In genomic region chr4:30938956-30939528, GRCh38 we compare ENCODE assay signal across 14 cellular contexts.
DNase-seq lines count a peak whose midpoint lies in the region; ATAC-seq, FAIRE-seq and TF ChIP-seq lines count a peak whose summit lies in the region.
"Had no signal": no experiment of that assay in that cellular context is flagged by ENCODE, and none has a peak within 500 bp of the region (broad histone marks: within the 10 kb centered on the region; RNA-seq: fewer than 3 reads in every experiment).

No MANE protein-coding gene starts in this region.

- CTCF ChIA-PET in activated CD8-positive, alpha-beta memory T cell treated with anti-CD3 and anti-CD28 coated beads, Interleukin-2, amount 10 ng/mL, durations not matched to agents 7 days and 5 days (lab: Charles Lee) = no interaction called here

- WGBS in pancreas, 2 donors = 35 to 53% methylated on average over 1 of the region's 1 CpG

- no peaks in the 10 kb centered on the region for H3K4me1 Mint-ChIP-seq in activated CD8-positive, alpha-beta memory T cell treated with anti-CD3 and anti-CD28 coated beads, Interleukin-2, amount 10 ng/mL, durations not matched to agents 7 days and 5 days
- H3K4me1 Mint-ChIP-seq: CD4-positive, CD25-positive, alpha-beta regulatory T cell had no signal

- peak; percentile 32 for ATAC-seq in esophagus mucosa
- no peak for ATAC-seq in pancreas
- ATAC-seq in activated CD8-positive, alpha-beta memory T cell treated with anti-CD3 and anti-CD28 coated beads, Interleukin-2, amount 10 ng/mL, durations not matched to agents 7 days and 5 days = no peak

- H3K4me1 ChIP-seq in pancreas = no peaks in the 10 kb centered on the region

- no peak overlapping the region for H3K27ac ChIP-seq in pancreas

- in situ Hi-C loops in SK-MEL-5 (cut with HindIII; ENCODE audit: low pct_unique_long_range_greater_than_20kb, low sequenced_read_pairs) = no loop called here
- in situ Hi-C loops in GM13977 (cut with MboI; ENCODE audit: low pct_unique_long_range_greater_than_20kb, low sequenced_read_pairs, unreplicated experiment) = no loop called here

- no peak overlapping the region for H3K4me3 Mint-ChIP-seq in activated CD8-positive, alpha-beta memory T cell treated with anti-CD3 and anti-CD28 coated beads, Interleukin-2, amount 10 ng/mL, durations not matched to agents 7 days and 5 days
- H3K4me3 Mint-ChIP-seq: CD4-positive, CD25-positive, alpha-beta regulatory T cell had no signal

- H3K9me3 Mint-ChIP-seq in activated CD8-positive, alpha-beta memory T cell treated with anti-CD3 and anti-CD28 coated beads, Interleukin-2, amount 10 ng/mL, durations not matched to agents 7 days and 5 days (ENCODE audit: low read depth) = peaks cover 9% of the 10 kb centered on the region

- no peak overlapping the region for H3K4me3 ChIP-seq in pancreas

- no peak overlapping the region for H3K27ac Mint-ChIP-seq in activated CD8-positive, alpha-beta memory T cell treated with anti-CD3 and anti-CD28 coated beads, Interleukin-2, amount 10 ng/mL, durations not matched to agents 7 days and 5 days

- no peaks in the 10 kb centered on the region for H3K27me3 Mint-ChIP-seq in activated CD8-positive, alpha-beta memory T cell treated with anti-CD3 and anti-CD28 coated beads, Interleukin-2, amount 10 ng/mL, durations not matched to agents 7 days and 5 days
- H3K27me3 Mint-ChIP-seq: CD4-positive, CD25-positive, alpha-beta regulatory T cell had no signal

- no peaks in the 10 kb centered on the region for H3K27me3 ChIP-seq in pancreas

- DNase-seq in LoVo (ENCODE audit: low spot score) (peak; percentile 3), SK-MEL-5 (ENCODE audit: low read depth, low spot score) (peak; percentile 58), pancreas (no peak), DMS79 (lab: John Stamatoyannopoulos, UW) (no peak), GM13977 (ENCODE audit: low spot score) (no peak)
- no peak for DNase-seq in activated CD8-positive, alpha-beta memory T cell treated with anti-CD3 and anti-CD28 coated beads, Interleukin-2, amount 10 ng/mL, durations not matched to agents 7 days and 5 days
- DNase-seq: Calu3; CD4-positive, CD25-positive, alpha-beta regulatory T cell; NCI-H146; NCI-H2081; NCI-H524; SHP77 had no signal

- H3K36me3 Mint-ChIP-seq in activated CD8-positive, alpha-beta memory T cell treated with anti-CD3 and anti-CD28 coated beads, Interleukin-2, amount 10 ng/mL, durations not matched to agents 7 days and 5 days = no peaks in the 10 kb centered on the region
- H3K36me3 Mint-ChIP-seq: CD4-positive, CD25-positive, alpha-beta regulatory T cell had no signal

- TF ChIP-seq CTCF in pancreas (IDR thresholded peaks at IDR 0.05) = no peak
- TF ChIP-seq CTCF in GM13977 (IDR thresholded peaks at IDR 0.05; ENCODE audit: extremely low read depth, insufficient read depth, missing control alignments) = no peak

- FAIRE-seq in pancreas (lab: Jason Lieb, UNC) = peak; percentile 32
- FAIRE-seq: RCC 7860 had no signal

- intact Hi-C loops in pancreas (cut with DNase I) = no loop called here

- no peaks in the 10 kb centered on the region for H3K36me3 ChIP-seq in pancreas

- H3K9me3 ChIP-seq in pancreas = no peaks in the 10 kb centered on the region

Comparison
In these comparisons a context has a peak if more than half of its experiments do, and no peak if none do; other contexts are left out.
1. DNase-seq: peak in LoVo (single experiment) and SK-MEL-5 (single experiment); none in pancreas (0 of 6), DMS79 (single experiment), activated CD8-positive, alpha-beta memory T cell treated with anti-CD3 and anti-CD28 coated beads, Interleukin-2, amount 10 ng/mL, durations not matched to agents 7 days and 5 days (single experiment) and GM13977 (single experiment).